In the genomic region with DNA sequence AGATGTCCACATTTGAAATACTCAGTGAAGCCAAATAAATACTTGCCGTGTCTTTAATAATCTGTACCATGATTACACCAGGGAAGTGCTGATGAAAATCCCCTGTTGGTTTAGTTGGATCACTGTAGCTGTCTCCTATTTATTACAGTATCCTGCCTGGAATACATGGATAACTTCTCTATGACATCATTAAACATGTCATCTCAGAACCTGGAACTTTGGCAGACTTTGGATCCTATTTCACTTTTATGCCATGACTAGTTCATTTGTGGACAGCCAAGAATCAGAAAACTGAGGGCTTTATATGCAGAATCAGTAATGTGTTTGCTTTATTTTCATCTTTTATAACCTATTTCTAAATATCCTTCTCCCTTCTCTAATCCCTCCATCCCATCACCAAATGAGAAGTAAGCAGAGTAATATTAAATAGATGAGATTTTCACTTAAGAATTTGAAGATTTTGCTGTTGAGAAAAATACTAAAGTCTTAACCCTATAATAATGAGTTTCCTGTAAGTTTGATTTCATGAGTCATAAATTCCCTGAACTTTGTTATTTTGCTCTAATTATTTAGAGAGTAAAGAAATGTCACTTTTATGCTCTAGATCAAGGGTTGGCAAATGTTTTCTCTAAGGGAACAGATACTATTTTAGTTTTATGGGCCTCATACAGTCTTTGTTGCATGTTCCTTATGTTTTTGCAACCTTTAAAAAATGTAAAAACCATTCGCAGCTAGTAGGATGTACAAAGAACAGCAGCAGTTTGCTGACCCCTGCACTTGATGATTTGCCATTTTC, we compare ENCODE assay signal across 21 cellular contexts. TPM values are rescaled to one million over a fixed set of nuclear protein-coding genes. Genes with fewer than 3 reads are reported as not detected.
DNase-seq lines count a peak whose midpoint lies in the region; ATAC-seq, FAIRE-seq and TF ChIP-seq lines count a peak whose summit lies in the region.
"Had no signal": no experiment of that assay in that cellular context is flagged by ENCODE, and none has a peak within 500 bp of the region (broad histone marks: within the 10 kb centered on the region; RNA-seq: fewer than 3 reads in every experiment).

A gene (minus strand): TSS at position 137 of the 796 bp plus-strand sequence.

- no peaks in the 10 kb centered on the region for H3K9me3 ChIP-seq in small intestine (ENCODE audit: control insufficient read depth, low read depth)
- H3K9me3 ChIP-seq: BE2C, left lung had no signal

- H3K27me3 ChIP-seq in small intestine (ENCODE audit: control insufficient read depth in 2 of 2, insufficient read depth in 2 of 2, low read length in 2 of 2): no peaks in the 10 kb centered on the region
- H3K27me3 ChIP-seq: BE2C, left lung, neural progenitor cell had no signal

- H3K27ac ChIP-seq in small intestine (ENCODE audit: low read depth in 1 of 2, low read length in 1 of 2): no peak within 1 kb of the TSS
- H3K27ac ChIP-seq: left lung, neural progenitor cell had no signal

- no peaks in the 10 kb centered on the region for H3K36me3 ChIP-seq in small intestine (ENCODE audit: control insufficient read depth in 2 of 2, insufficient read depth in 2 of 2, low read length in 2 of 2)
- H3K36me3 ChIP-seq: BE2C, left lung, neural progenitor cell had no signal

- H3K4me1 ChIP-seq in small intestine (ENCODE audit: control insufficient read depth in 2 of 2, insufficient read depth in 1 of 2, low read depth in 1 of 2, low read length in 1 of 2): no peaks in the 10 kb centered on the region
- H3K4me1 ChIP-seq: BE2C, left lung, neural progenitor cell had no signal

- H3K4me3 ChIP-seq in fibroblast of pulmonary artery (replicated peaks; ENCODE audit: low read depth, low read length) (no peak within 1 kb of the TSS), small intestine (ENCODE audit: low read depth in 1 of 2, low read length in 2 of 2) (no peak within 1 kb of the TSS)
- H3K4me3 ChIP-seq: left lung, neural progenitor cell had no signal

- FAIRE-seq in small intestine (lab: Jason Lieb, UNC): no peak

- ATAC-seq in HG03457 (IDR thresholded peaks at IDR 0.05; ENCODE audit: unreplicated experiment): no peak
- ATAC-seq: left lung had no signal

- 72 to 88% (median 79%) methylated on average over 2 of the region's 2 CpGs for WGBS in small intestine, 3 donors

- peak; percentile 16 for DNase-seq in GM03348 (ENCODE audit: low spot score)
- DNase-seq in amniotic stem cell (lab: John Stamatoyannopoulos, UW): peak; percentile 4
- peak; percentile 49 for DNase-seq in fibroblast of pulmonary artery (ENCODE audit: low read depth)
- DNase-seq in small intestine: peak; percentile 8
- DNase-seq in NCI-H187 treated with DMSO at 0.1 percent for 48 hours (lab: John Stamatoyannopoulos, UW): no peak
- no peak for DNase-seq in stimulated activated CD4-positive, alpha-beta T cell treated with anti-CD3 and anti-CD28 coated beads, Interleukin-15, amount 100 ng/mL, for 24 hours
- DNase-seq in GM19238 (ENCODE audit: insufficient read length, low spot score): no peak
- DNase-seq: activated CD4-positive, alpha-beta T cell treated with anti-CD3 and anti-CD28 coated beads, Interleukin-2, amount 10 ng/mL, durations not matched to agents 7 days and 5 days; BE2C; central memory CD4-positive, alpha-beta T cell; COR-L47; erythroblast; head of caudate nucleus; KG1; left lung; NCI-H2029 treated with DMSO at 0.1 percent for 48 hours; NCI-H446; SHP77 treated with DMSO at 0.1 percent for 48 hours had no signal

- no peak for TF ChIP-seq CTCF in fibroblast of pulmonary artery (IDR thresholded peaks at IDR 0.05; ENCODE audit: low read length, missing control alignments)

RNA-seq across cellular contexts. Expression of the gene that starts here (rescaled TPM):
- polyA plus RNA-seq in small intestine: not detected
- polyA plus RNA-seq: adipose tissue had no signal

Comparison
In these comparisons a context has a peak if more than half of its experiments do, and no peak if none do; other contexts are left out.
1. Peak in DNase-seq in small intestine; RNA of the gene not detected or under 1 TPM.
2. DNase-seq: peak in GM03348 (single experiment), amniotic stem cell (single experiment) and fibroblast of pulmonary artery (single experiment); none in NCI-H187 treated with DMSO at 0.1 percent for 48 hours (single experiment), stimulated activated CD4-positive, alpha-beta T cell treated with anti-CD3 and anti-CD28 coated beads, Interleukin-15, amount 100 ng/mL, for 24 hours (single experiment) and GM19238 (single experiment).